Comparison of ENCODE assay signal across 22 cellular contexts in the genomic region with DNA sequence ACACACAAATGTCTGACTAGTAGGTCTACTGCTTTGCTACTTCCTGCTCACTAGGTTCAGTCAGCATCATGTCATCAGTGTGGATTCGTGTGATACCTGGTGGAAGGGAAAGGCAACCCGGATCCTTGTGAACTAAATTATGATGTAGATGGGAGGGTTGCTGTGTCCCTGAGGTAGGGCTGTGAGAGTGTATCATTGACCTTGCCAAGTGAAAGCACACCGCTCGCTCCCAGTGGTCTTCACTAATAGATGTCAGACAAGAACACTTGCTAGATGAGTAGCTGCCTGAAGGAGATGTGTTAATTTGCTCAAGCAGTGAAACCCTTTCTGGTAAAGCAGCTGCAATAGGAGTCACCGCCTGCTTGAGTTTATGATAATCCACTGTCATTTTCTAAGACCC.
DNase-seq lines count a peak whose midpoint lies in the region; ATAC-seq and TF ChIP-seq lines count a peak whose summit lies in the region.
"Had no signal": no experiment of that assay in that cellular context is flagged by ENCODE, and none has a peak within 500 bp of the region (broad histone marks: within the 10 kb centered on the region; RNA-seq: fewer than 3 reads in every experiment).

No MANE protein-coding gene starts in this region.

- H3K27me3 ChIP-seq in esophagus muscularis mucosa (no peaks in the 10 kb centered on the region), stomach (no peaks in the 10 kb centered on the region), gastroesophageal sphincter (no peaks in the 10 kb centered on the region)
- H3K27me3 ChIP-seq: BE2C, BLaER1 had no signal

- TF ChIP-seq CTCF in HEK293 (tag by site-specific recombination; IDR thresholded peaks at IDR 0.05) (no peak), esophagus muscularis mucosa (IDR thresholded peaks at IDR 0.05) (no peak), stomach (IDR thresholded peaks at IDR 0.05) (no peak), gastroesophageal sphincter (IDR thresholded peaks at IDR 0.05) (no peak)

- TF ChIP-seq EP300 in esophagus muscularis mucosa (IDR thresholded peaks at IDR 0.05) = no peak
- TF ChIP-seq EP300 in stomach (IDR thresholded peaks at IDR 0.05) = no peak
- no peak for TF ChIP-seq EP300 in gastroesophageal sphincter (IDR thresholded peaks at IDR 0.05)

- peak; percentile 83 for DNase-seq in esophagus muscularis mucosa (ENCODE audit: extremely low spot score)
- DNase-seq in stomach = peak; percentile 15
- DNase-seq in HuH-7.5 (ENCODE audit: low spot score) = no peak
- DNase-seq: 8988T; ACHN; BE2C; C1 segment of cervical spinal cord; CD4-positive, alpha-beta memory T cell; CD4-positive, CD25-positive, alpha-beta regulatory T cell; CD8-positive, alpha-beta memory T cell; COR-L47; DMS 273 treated with DMSO at 0.1 percent for 48 hours; DMS153; DMS53; DMS79; DND-41; EL; GDM1 had no signal

- WGBS in esophagus muscularis mucosa = 96% methylated on average over 5 of the region's 5 CpGs
- 94 to 100% (median 97%) methylated on average over 5 of the region's 5 CpGs for WGBS in stomach, 5 donors
- WGBS in gastroesophageal sphincter (ENCODE audit: low coverage in 1 of 2), 2 donors = 82 to 100% methylated on average over 1 to 5 of the region's 5 CpGs

- H3K4me3 ChIP-seq in HEK293 (ENCODE audit: low read depth, low read length) (no peak overlapping the region), esophagus muscularis mucosa (no peak overlapping the region), stomach (no peak overlapping the region), gastroesophageal sphincter (no peak overlapping the region)
- H3K4me3 ChIP-seq: BLaER1, GM12878 had no signal

- POLR2A ChIA-PET in HEK293 (lab: Yijun Ruan, JAX) = no interaction called here

- no peaks in the 10 kb centered on the region for H3K9me3 ChIP-seq in HEK293 (ENCODE audit: control insufficient read depth, insufficient read depth, low read depth, low read length)
- peaks cover 0 to 8% (median 6%) of the 10 kb centered on the region in 4 donors for H3K9me3 ChIP-seq in esophagus muscularis mucosa
- H3K9me3 ChIP-seq in stomach = peaks cover 0 to 10% (median 4%) of the 10 kb centered on the region in 4 donors
- peaks cover 0 to 13% (median 0%) of the 10 kb centered on the region in 3 donors for H3K9me3 ChIP-seq in gastroesophageal sphincter
- H3K9me3 ChIP-seq: BE2C had no signal

- peaks cover 0 to 25% of the 10 kb centered on the region in 2 experiments; a peak in 1 of 3 replicates for H3K36me3 ChIP-seq in HEK293 (ENCODE audit: control insufficient read depth in 2 of 2, insufficient read depth in 1 of 2, low read length in 2 of 2)
- H3K36me3 ChIP-seq in esophagus muscularis mucosa = peaks cover 3 to 50% (median 23%) of the 10 kb centered on the region in 4 donors
- peaks cover 0 to 58% (median 33%) of the 10 kb centered on the region in 4 donors for H3K36me3 ChIP-seq in stomach
- H3K36me3 ChIP-seq in gastroesophageal sphincter = peaks cover 0 to 62% of the 10 kb centered on the region in 2 donors

- TF ChIP-seq POLR2A in esophagus muscularis mucosa (IDR thresholded peaks at IDR 0.05; ENCODE audit: low read depth) (no peak), stomach (IDR thresholded peaks at IDR 0.05) (no peak), gastroesophageal sphincter (IDR thresholded peaks at IDR 0.05) (no peak)

- CTCF ChIA-PET in HEK293 (lab: Yijun Ruan, JAX) = no interaction called here

- H3K4me1 ChIP-seq in HEK293 (ENCODE audit: control insufficient read depth, insufficient read depth, low read length) = no peaks in the 10 kb centered on the region
- no peaks in the 10 kb centered on the region for H3K4me1 ChIP-seq in esophagus muscularis mucosa
- H3K4me1 ChIP-seq in stomach = no peaks in the 10 kb centered on the region
- no peaks in the 10 kb centered on the region for H3K4me1 ChIP-seq in gastroesophageal sphincter
- H3K4me1 ChIP-seq: BE2C, BLaER1 had no signal

- H3K27ac ChIP-seq in HEK293 (ENCODE audit: extremely low read depth, low read depth, low read length) = no peak overlapping the region
- H3K27ac ChIP-seq in esophagus muscularis mucosa (replicated peaks in 1 of 4) = no peak overlapping the region
- no peak overlapping the region for H3K27ac ChIP-seq in stomach
- no peak overlapping the region for H3K27ac ChIP-seq in gastroesophageal sphincter
- H3K27ac ChIP-seq: BLaER1 had no signal

- ATAC-seq in gastroesophageal sphincter = no peak
- ATAC-seq: GM12878 had no signal

- intact Hi-C loops in esophagus muscularis mucosa (cut with DNase I) = no loop called here
- intact Hi-C loops in stomach (cut with DNase I; ENCODE audit: low total_unique reads) = no loop called here

TF ChIP-seq in HEK293, 187 proteins besides CTCF, POLR2A, EP300 and RAD21:
- no peak for TF ChIP-seq ZNF140 (tag by site-specific recombination; IDR thresholded peaks at IDR 0.05)
- peak; percentile 95 for TF ChIP-seq ZNF157 (tag by site-specific recombination; IDR thresholded peaks at IDR 0.05)
